Comparison of ENCODE assay signal across 8 cellular contexts in genomic region chr4:40264995-40265909, GRCh38.
A peak's percentile ranks its signal among the peaks of the same experiment; 100 is the strongest.
DNase-seq lines count a peak whose midpoint lies in the region; ATAC-seq and TF ChIP-seq lines count a peak whose summit lies in the region.

No MANE protein-coding gene starts in this region.

- DNase-seq in stimulated activated CD4-positive, alpha-beta T cell treated with anti-CD3 and anti-CD28 coated beads, Interleukin-1b, Interleukin-23, amount 100 ng/mL, for 48 hours, result peak; percentile 28
- no peak for DNase-seq in stimulated activated CD4-positive, alpha-beta T cell treated with anti-CD3 and anti-CD28 coated beads, Interleukin-2, amount 100 ng/mL, for 48 hours
- DNase-seq in NCI-H510A treated with DMSO at 0.1 percent for 48 hours (lab: John Stamatoyannopoulos, UW) (peak; percentile 16), cardiac fibroblast (ENCODE audit: low read depth in 2 of 2) (peak; percentile 35 to 60), NCI-H69 (lab: John Stamatoyannopoulos, UW) (no peak), amygdala (lab: John Stamatoyannopoulos, UW) (no peak)

- H3K4me1 Mint-ChIP-seq in stimulated activated memory B cell treated with anti-CD40 and anti-IgM and Interleukin-4, amounts not matched to agents 10 μg/mL and 1 μg/mL and 100 μg/mL, for 72 hours, result peaks cover 19% of the 10 kb centered on the region

- no peak overlapping the region for H3K4me3 ChIP-seq in cardiac fibroblast (replicated peaks in 1 of 2; ENCODE audit: low read depth in 2 of 2, low read length in 2 of 2)

- no peaks in the 10 kb centered on the region for H3K9me3 Mint-ChIP-seq in stimulated activated memory B cell treated with anti-CD40 and anti-IgM and Interleukin-4, amounts not matched to agents 10 μg/mL and 1 μg/mL and 100 μg/mL, for 72 hours

- H3K27me3 Mint-ChIP-seq in stimulated activated memory B cell treated with anti-CD40 and anti-IgM and Interleukin-4, amounts not matched to agents 10 μg/mL and 1 μg/mL and 100 μg/mL, for 72 hours, result no peaks in the 10 kb centered on the region

- no peaks in the 10 kb centered on the region for H3K36me3 Mint-ChIP-seq in stimulated activated memory B cell treated with anti-CD40 and anti-IgM and Interleukin-4, amounts not matched to agents 10 μg/mL and 1 μg/mL and 100 μg/mL, for 72 hours

- H3K4me3 Mint-ChIP-seq in stimulated activated memory B cell treated with anti-CD40 and anti-IgM and Interleukin-4, amounts not matched to agents 10 μg/mL and 1 μg/mL and 100 μg/mL, for 72 hours, result no peak overlapping the region

- no peak for ATAC-seq in stimulated activated memory B cell treated with anti-CD40 and anti-IgM and Interleukin-4, amounts not matched to agents 10 μg/mL and 1 μg/mL and 100 μg/mL, for 72 hours
- ATAC-seq in HG02938 (IDR thresholded peaks at IDR 0.05; ENCODE audit: unreplicated experiment), result no peak

- no peak for TF ChIP-seq CTCF in cardiac fibroblast (IDR thresholded peaks at IDR 0.05; ENCODE audit: low read depth, low read length)

- H3K27ac Mint-ChIP-seq in stimulated activated memory B cell treated with anti-CD40 and anti-IgM and Interleukin-4, amounts not matched to agents 10 μg/mL and 1 μg/mL and 100 μg/mL, for 72 hours, result peak overlapping the region; percentile 13

Comparison
In these comparisons a context has a peak if more than half of its experiments do, and no peak if none do; other contexts are left out.
1. DNase-seq: peak in stimulated activated CD4-positive, alpha-beta T cell treated with anti-CD3 and anti-CD28 coated beads, Interleukin-1b, Interleukin-23, amount 100 ng/mL, for 48 hours (single experiment), NCI-H510A treated with DMSO at 0.1 percent for 48 hours (single experiment) and cardiac fibroblast (2 of 2); none in stimulated activated CD4-positive, alpha-beta T cell treated with anti-CD3 and anti-CD28 coated beads, Interleukin-2, amount 100 ng/mL, for 48 hours (0 of 2), NCI-H69 (single experiment) and amygdala (0 of 56).